ENCODE assay signal across 12 cellular contexts in the genomic region with DNA sequence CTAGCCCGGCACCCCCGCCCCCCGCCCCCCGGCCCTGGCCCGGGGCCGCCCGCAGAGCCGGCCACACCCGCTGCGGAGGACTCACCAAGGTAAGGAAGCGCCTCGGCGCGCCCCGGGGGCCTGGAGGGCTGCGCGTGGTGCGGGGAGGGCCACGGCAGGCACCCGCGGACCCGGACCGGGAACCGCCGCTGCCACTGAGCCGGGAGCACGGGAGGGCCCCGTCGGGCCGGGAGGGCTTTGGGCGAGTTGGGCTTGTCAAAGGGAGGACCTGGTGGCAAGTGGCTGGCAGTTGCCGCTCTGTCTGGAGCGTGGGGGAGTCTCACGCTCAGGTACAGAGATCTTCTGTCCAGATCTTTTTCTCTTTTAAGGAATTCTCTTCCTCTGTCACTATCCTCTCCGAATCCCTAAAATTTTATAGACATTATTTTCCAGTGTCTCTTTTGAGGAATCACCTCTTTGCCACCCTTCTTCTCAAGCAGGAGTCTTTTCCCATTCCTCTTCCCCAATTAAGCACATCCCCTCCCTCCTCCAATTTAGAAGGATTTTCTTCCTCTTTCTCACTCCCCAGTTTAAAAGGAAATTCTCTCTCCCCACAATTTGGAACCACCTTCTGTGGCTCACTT. TPM values are rescaled to one million over a fixed set of nuclear protein-coding genes. Genes with fewer than 3 reads are reported as not detected.
DNase-seq lines count a peak whose midpoint lies in the region; ATAC-seq, FAIRE-seq and TF ChIP-seq lines count a peak whose summit lies in the region.
"Had no signal": no experiment of that assay in that cellular context is flagged by ENCODE, and none has a peak within 500 bp of the region (broad histone marks: within the 10 kb centered on the region; RNA-seq: fewer than 3 reads in every experiment).

No MANE protein-coding gene starts in this region.

- H3K36me3 Mint-ChIP-seq in activated CD4-positive, alpha-beta T cell treated with anti-CD3 and anti-CD28 coated beads for 36 hours (ENCODE audit: low read depth) = no peaks in the 10 kb centered on the region

- H2BK20ac ChIP-seq in H1 (ENCODE audit: low read length) = no peak overlapping the region

- no peak for TF ChIP-seq EP300 in H1 (IDR thresholded peaks at IDR 0.05; ENCODE audit: borderline replicate concordance in 1 of 2, low read depth in 2 of 2, low read length in 2 of 2)

- intact Hi-C loops in activated CD4-positive, alpha-beta T cell treated with anti-CD3 and anti-CD28 coated beads for 36 hours (cut with DNase I, micrococcal nuclease) = loop anchor here in 1 of 2 experiments (5.0 to 10.0 kb wide), 2 partner anchors 73 to 455 kb away; no protein-coding TSS in a partner anchor

- H4K8ac ChIP-seq in H1 (ENCODE audit: extremely low read depth, insufficient read depth, low read length) = no peak overlapping the region

- peaks cover 2% of the 10 kb centered on the region; the same call in 1 of the 2 replicates for H3K23me2 ChIP-seq in H1 (ENCODE audit: low read depth, low read length)

- H2BK15ac ChIP-seq in H1 (ENCODE audit: low read length) = no peak overlapping the region

- peak; percentile 30 for DNase-seq in activated CD4-positive, alpha-beta T cell treated with anti-CD3 and anti-CD28 coated beads for 36 hours
- DNase-seq in activated CD4-positive, alpha-beta T cell treated with anti-CD3 and anti-CD28 coated beads for 1 hour = no peak
- DNase-seq in H1 (ENCODE audit: low read depth in 1 of 2, low spot score in 2 of 2) = peak in 1 of 2 experiments; percentile 61
- no peak for DNase-seq in RCC 7860 (ENCODE audit: low spot score)
- DNase-seq: left ventricle myocardium superior, T1000 had no signal

- CTCF ChIA-PET in activated CD4-positive, alpha-beta T cell treated with anti-CD3 and anti-CD28 coated beads for 36 hours (lab: Charles Lee) = interaction anchor here (0.8 kb wide), 1 partner anchor 17 kb away, joined by 3 read pairs; no protein-coding TSS in a partner anchor
- CTCF ChIA-PET in H1 (lab: Charles Lee; ENCODE audit: partially characterized antibody) = interaction anchor here (0.7 to 2.7 kb wide), 2 partner anchors 22 to 226 kb away, joined by 3 to 6 read pairs; no protein-coding TSS in a partner anchor

- H3K79me2 ChIP-seq in OCI-LY3 (ENCODE audit: low read length) = no peaks in the 10 kb centered on the region
- H3K79me2 ChIP-seq in H1 (ENCODE audit: control insufficient read depth in 1 of 2, insufficient read depth in 2 of 2, low read length in 2 of 2) = no peaks in the 10 kb centered on the region

- no peak overlapping the region for H3K56ac ChIP-seq in H1 (replicated peaks; ENCODE audit: insufficient read length, low read depth, low read length)

- H2AFZ ChIP-seq in OCI-LY3 (ENCODE audit: low read depth, low read length) (0 out of 2 replicates have a peak overlapping the region, but pooled peaks have one; percentile 40), H1 (ENCODE audit: low read length) (no peak overlapping the region)

- WGBS in H1 (ENCODE audit: extremely low coverage in 1 of 2, insufficient coverage in 1 of 2, insufficient read length in 1 of 2, insufficient replicate concordance in 2 of 2, low coverage in 1 of 2, low lambda C conversion rate in 2 of 2, missing lambda C conversion rate in 1 of 2), 2 experiments = 3% methylated on average over 22 of the region's 35 CpGs; no CpG with 5 or more reads in 1 of the 2 experiments

- ATAC-seq in activated CD4-positive, alpha-beta T cell treated with anti-CD3 and anti-CD28 coated beads for 36 hours = no peak
- ATAC-seq in HG03175 (IDR thresholded peaks at IDR 0.05; ENCODE audit: unreplicated experiment) = no peak
- ATAC-seq in GM18873 (IDR thresholded peaks at IDR 0.05; ENCODE audit: low FRiP score, unreplicated experiment) = no peak
- ATAC-seq: left ventricle myocardium superior had no signal

- H4K5ac ChIP-seq in H1 (ENCODE audit: insufficient read length, low read depth, low read length) = no peak overlapping the region

- H3K4me2 ChIP-seq in OCI-LY3 (ENCODE audit: low read length) (peak overlapping the region; percentile 85), H1 (ENCODE audit: insufficient read depth in 1 of 2, low read depth in 2 of 2, low read length in 2 of 2) (peak overlapping the region; percentile 24 to 48; a peak in 2 of 4 replicates), skeletal muscle satellite cell (ENCODE audit: low read length) (peak overlapping the region; percentile 31)
- H3K4me2 ChIP-seq: smooth muscle cell had no signal

- no peaks in the 10 kb centered on the region for H3K79me1 ChIP-seq in H1 (ENCODE audit: low read depth, low read length)

- POLR2A ChIA-PET in activated CD4-positive, alpha-beta T cell treated with anti-CD3 and anti-CD28 coated beads for 36 hours (lab: Charles Lee) = no interaction called here
- POLR2A ChIA-PET in H1 (lab: Charles Lee; ENCODE audit: partially characterized antibody) = no interaction called here

- H3K4me3 ChIP-seq in OCI-LY3 (ENCODE audit: low read length) (peak overlapping the region; percentile 76), H1 (ENCODE audit: extremely low read depth in 1 of 4, insufficient read depth in 2 of 4, low read depth in 3 of 4, low read length in 4 of 4) (peak overlapping the region in 1 of 4 experiments; percentile 43; a peak in 4 of 8 replicates), skeletal muscle satellite cell (ENCODE audit: low read length) (no peak overlapping the region)
- H3K4me3 ChIP-seq: smooth muscle cell had no signal

- peaks cover 80% of the 10 kb centered on the region for H3K27me3 Mint-ChIP-seq in activated CD4-positive, alpha-beta T cell treated with anti-CD3 and anti-CD28 coated beads for 36 hours

- H3K36me3 ChIP-seq in OCI-LY3 (replicated peaks; ENCODE audit: low read depth, low read length) (no peaks in the 10 kb centered on the region), H1 (ENCODE audit: control insufficient read depth in 2 of 4, insufficient read depth in 4 of 4, low read length in 3 of 4) (no peaks in the 10 kb centered on the region; a peak in 1 of 8 replicates), skeletal muscle satellite cell (ENCODE audit: insufficient read depth, low read length) (no peaks in the 10 kb centered on the region)
- H3K36me3 ChIP-seq: BLaER1 had no signal

- no peak overlapping the region for H3K4ac ChIP-seq in H1 (replicated peaks; ENCODE audit: insufficient read length, low read depth, low read length)

- no peak overlapping the region for H3K14ac ChIP-seq in H1 (ENCODE audit: insufficient read length)

- H2BK120ac ChIP-seq in H1 (replicated peaks; ENCODE audit: low read depth, low read length) = no peak overlapping the region

- no peak overlapping the region for H3K27ac Mint-ChIP-seq in activated CD4-positive, alpha-beta T cell treated with anti-CD3 and anti-CD28 coated beads for 36 hours

- H3K27me3 ChIP-seq in OCI-LY3 (ENCODE audit: low read depth, low read length) (peaks cover 64% of the 10 kb centered on the region), H1 (replicated peaks in 1 of 4; ENCODE audit: control insufficient read depth in 3 of 4, extremely low read depth in 1 of 4, insufficient read depth in 3 of 4, low read length in 3 of 4) (peaks cover 90 to 94% (median 92%) of the 10 kb centered on the region in 4 experiments), skeletal muscle satellite cell (ENCODE audit: control insufficient read depth, insufficient read depth, low read length) (peaks cover 92% of the 10 kb centered on the region)

- H4K20me1 ChIP-seq in OCI-LY3 (ENCODE audit: insufficient read depth, low read length) (no peaks in the 10 kb centered on the region), H1 (replicated peaks in 1 of 2; ENCODE audit: control insufficient read depth in 1 of 2, insufficient read depth in 2 of 2, low read length in 2 of 2) (peaks cover 2 to 35% of the 10 kb centered on the region in 2 experiments)

- no peak overlapping the region for H2AK5ac ChIP-seq in H1 (ENCODE audit: low read depth, low read length)

- H2BK5ac ChIP-seq in H1 (ENCODE audit: low read depth, low read length) = no peak overlapping the region

- TF ChIP-seq CTCF in OCI-LY3 (IDR thresholded peaks at IDR 0.05; ENCODE audit: low read depth, low read length) = no peak
- TF ChIP-seq CTCF in H1 (IDR thresholded peaks at IDR 0.05; ENCODE audit: control extremely low read depth in 1 of 3, insufficient read depth in 1 of 3, low read depth in 1 of 3, low read length in 3 of 3) = no peak

- peak overlapping the region; percentile 3 for H3K4me3 Mint-ChIP-seq in activated CD4-positive, alpha-beta T cell treated with anti-CD3 and anti-CD28 coated beads for 36 hours

- no peak overlapping the region for H4K91ac ChIP-seq in H1 (replicated peaks; ENCODE audit: insufficient read length, low read length)

- H3K4me1 Mint-ChIP-seq in activated CD4-positive, alpha-beta T cell treated with anti-CD3 and anti-CD28 coated beads for 36 hours = peaks cover 35% of the 10 kb centered on the region

- TF ChIP-seq RAD21 in H1 (IDR thresholded peaks at IDR 0.05 in 1 of 2, conservative IDR thresholded peaks at IDR 0.05 in 1 of 2; ENCODE audit: low read depth in 2 of 2, low read length in 2 of 2) = no peak

- peak overlapping the region; percentile 30; the same call in 1 of the 2 replicates for H3K9ac ChIP-seq in OCI-LY3 (ENCODE audit: low read length)
- no peak overlapping the region for H3K9ac ChIP-seq in H1 (replicated peaks in 1 of 4; ENCODE audit: extremely low read depth in 1 of 4, low read depth in 3 of 4, low read length in 3 of 4)
- H3K9ac ChIP-seq in skeletal muscle satellite cell (ENCODE audit: low read depth, low read length) = no peak overlapping the region
- H3K9ac ChIP-seq: BLaER1 had no signal

- FAIRE-seq in H1 (lab: Jason Lieb, UNC) = no peak
- no peak for FAIRE-seq in RCC 7860 (lab: Jason Lieb, UNC)

- TF ChIP-seq POLR2A in H1 (IDR thresholded peaks at IDR 0.05; ENCODE audit: control extremely low read depth in 1 of 2, low read depth in 2 of 2, low read length in 2 of 2) = no peak

- no peak overlapping the region for H3K18ac ChIP-seq in H1 (ENCODE audit: extremely low read depth, low read length)

- H3K27ac ChIP-seq in OCI-LY3 (ENCODE audit: low read length) (no peak overlapping the region), H1 (ENCODE audit: low read depth, low read length) (no peak overlapping the region)
- H3K27ac ChIP-seq: BLaER1 had no signal

- H3K23ac ChIP-seq in H1 (ENCODE audit: insufficient read length) = no peak overlapping the region

- no peaks in the 10 kb centered on the region for H3K9me3 Mint-ChIP-seq in activated CD4-positive, alpha-beta T cell treated with anti-CD3 and anti-CD28 coated beads for 36 hours (ENCODE audit: low read depth)

- H3K4me1 ChIP-seq in OCI-LY3 (ENCODE audit: low read length) = peaks cover 47% of the 10 kb centered on the region
- H3K4me1 ChIP-seq in H1 (replicated peaks in 1 of 4; ENCODE audit: control insufficient read depth in 3 of 4, insufficient read depth in 4 of 4, low read length in 3 of 4) = peaks cover 10 to 28% (median 11%) of the 10 kb centered on the region in 4 experiments
- H3K4me1 ChIP-seq in skeletal muscle satellite cell (ENCODE audit: control insufficient read depth, insufficient read depth, low read length) = no peaks in the 10 kb centered on the region

- H2BK12ac ChIP-seq in H1 (ENCODE audit: low read depth, low read length) = no peak overlapping the region

- H3K9me3 ChIP-seq in OCI-LY3 (ENCODE audit: insufficient read depth, low read length) = no peaks in the 10 kb centered on the region
- H3K9me3 ChIP-seq in H1 (ENCODE audit: insufficient read depth in 2 of 2, low read depth in 1 of 2, low read length in 1 of 2) = no peaks in the 10 kb centered on the region
- H3K9me3 ChIP-seq in skeletal muscle satellite cell (replicated peaks; ENCODE audit: low read length) = no peaks in the 10 kb centered on the region

RNA-seq across cellular contexts. Expression of gene LHX2, which starts 11.3 kb away (rescaled TPM):
- total RNA-seq in activated CD4-positive, alpha-beta T cell treated with anti-CD3 and anti-CD28 coated beads for 36 hours = not detected
- total RNA-seq in H1 (2021; fragmentation: NEBNext Ultra II Directional; extraction: Animal tissue kit (Norgen Biotek cat#: 25700)) = 0.11 and 0.17 TPM in 2 replicates
- 0.72 and 0.86 TPM in 2 replicates for polyA plus RNA-seq in H1 (2011; rRNA removed)
- polyA plus RNA-seq in H1 (2011; cell fraction: cytosol; rRNA removed) = 0.66 TPM
- 0.20 TPM for polyA plus RNA-seq in H1 (2011; cell fraction: nucleus; rRNA removed)
- 0.31 to 0.59 TPM (median 0.37 TPM) in 3 of 4 replicates, not detected in the other for polyA plus RNA-seq in H1 (2012, experiment 1 of 2)
- polyA plus RNA-seq in H1 (2012, experiment 2 of 2) = 0.66 TPM
- polyA plus RNA-seq in H1 (2013, experiment 1 of 2) = 0.34 TPM
- polyA plus RNA-seq in H1 (2013, experiment 2 of 2) = 0.20 TPM
- polyA minus RNA-seq in H1 (2011; rRNA and poly(A)+ RNA removed) = 0.49 TPM in 1 of 2 replicates, not detected in the other
- not detected for polyA minus RNA-seq in H1 (2011; cell fraction: cytosol; rRNA and poly(A)+ RNA removed)
- 0.50 TPM for polyA minus RNA-seq in H1 (2011; cell fraction: nucleus; rRNA and poly(A)+ RNA removed)
- total RNA-seq in skeletal muscle satellite cell (2012; rRNA removed) = not detected in 2 replicates
- total RNA-seq: left ventricle myocardium superior, smooth muscle cell had no signal
- polyA plus RNA-seq: smooth muscle cell had no signal

Comparison
In these comparisons a context has a peak if more than half of its experiments do, and no peak if none do; other contexts are left out.
1. H3K4me2 ChIP-seq: peak in every context shown above with its lines; median percentile 85 in OCI-LY3; 36 in H1; 31 in skeletal muscle satellite cell.